ENCODE assay signal across 1 cellular context in the genomic region with DNA sequence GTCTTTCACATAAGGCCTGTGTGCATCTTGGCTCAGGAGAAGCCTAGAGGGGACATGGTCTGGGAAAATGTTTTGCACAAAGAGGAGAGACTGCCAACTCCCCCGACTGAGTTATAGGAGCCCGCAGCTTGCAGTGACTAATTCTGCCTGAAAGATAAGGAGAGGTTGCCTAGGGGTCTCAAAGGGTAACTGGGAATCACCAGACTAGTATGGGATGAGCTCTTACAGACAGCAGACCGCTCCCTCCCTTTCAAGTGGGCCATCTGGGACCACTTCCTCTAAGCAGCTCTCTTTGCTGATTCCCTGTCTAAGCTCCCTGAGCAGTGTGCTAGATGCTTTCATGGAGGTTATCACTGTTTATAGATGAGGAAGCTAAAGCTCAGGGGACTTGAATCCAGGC.
TF ChIP-seq lines count a peak whose summit lies in the region.

No MANE protein-coding gene starts in this region.

TF ChIP-seq in SK-N-SH, 30 proteins besides CTCF, POLR2A, EP300 and RAD21 (continued from another document):
- TF ChIP-seq, protein P1, sequence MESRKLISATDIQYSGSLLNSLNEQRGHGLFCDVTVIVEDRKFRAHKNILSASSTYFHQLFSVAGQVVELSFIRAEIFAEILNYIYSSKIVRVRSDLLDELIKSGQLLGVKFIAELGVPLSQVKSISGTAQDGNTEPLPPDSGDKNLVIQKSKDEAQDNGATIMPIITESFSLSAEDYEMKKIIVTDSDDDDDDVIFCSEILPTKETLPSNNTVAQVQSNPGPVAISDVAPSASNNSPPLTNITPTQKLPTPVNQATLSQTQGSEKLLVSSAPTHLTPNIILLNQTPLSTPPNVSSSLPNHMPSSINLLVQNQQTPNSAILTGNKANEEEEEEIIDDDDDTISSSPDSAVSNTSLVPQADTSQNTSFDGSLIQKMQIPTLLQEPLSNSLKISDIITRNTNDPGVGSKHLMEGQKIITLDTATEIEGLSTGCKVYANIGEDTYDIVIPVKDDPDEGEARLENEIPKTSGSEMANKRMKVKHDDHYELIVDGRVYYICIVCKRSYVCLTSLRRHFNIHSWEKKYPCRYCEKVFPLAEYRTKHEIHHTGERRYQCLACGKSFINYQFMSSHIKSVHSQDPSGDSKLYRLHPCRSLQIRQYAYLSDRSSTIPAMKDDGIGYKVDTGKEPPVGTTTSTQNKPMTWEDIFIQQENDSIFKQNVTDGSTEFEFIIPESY (IDR thresholded peaks at IDR 0.05; ENCODE audit: borderline replicate concordance, low read depth) = no peak
